Comparison of ENCODE assay signal across 16 cellular contexts in the genomic region with DNA sequence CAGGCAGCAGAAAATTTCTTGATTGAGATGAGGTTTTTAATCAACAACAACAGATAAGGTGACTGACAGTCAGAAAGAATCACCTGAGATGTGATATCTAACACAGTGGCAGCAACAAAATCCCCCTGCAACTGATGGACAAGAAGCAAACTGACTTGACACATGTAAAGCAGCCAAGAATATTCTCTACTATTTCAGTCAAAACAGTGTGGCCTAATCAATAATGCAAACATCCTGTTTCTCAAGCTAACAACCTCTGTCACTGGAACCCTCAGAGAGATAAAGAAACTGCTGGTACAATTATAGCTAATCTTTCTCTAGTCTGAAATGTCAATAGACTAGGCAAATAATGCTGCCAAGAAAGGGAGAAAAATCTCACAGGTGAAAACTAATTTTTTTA. TPM values are rescaled to one million over a fixed set of nuclear protein-coding genes. Genes with fewer than 3 reads are reported as not detected.
DNase-seq lines count a peak whose midpoint lies in the region; ATAC-seq and TF ChIP-seq lines count a peak whose summit lies in the region.
"Had no signal": no experiment of that assay in that cellular context is flagged by ENCODE, and none has a peak within 500 bp of the region (broad histone marks: within the 10 kb centered on the region; RNA-seq: fewer than 3 reads in every experiment).

No MANE protein-coding gene starts in this region.

- no peak for TF ChIP-seq EP300 in ovary (IDR thresholded peaks at IDR 0.05)

- TF ChIP-seq RAD21 in liver (IDR thresholded peaks at IDR 0.05): peak; percentile 5 to 24

- DNase-seq in ovary (no peak), foreskin keratinocyte (no peak), GM10266 (ENCODE audit: extremely low spot score) (no peak)
- DNase-seq: activated CD8-positive, alpha-beta memory T cell treated with anti-CD3 and anti-CD28 coated beads, Interleukin-2, amount 50 U/mL, for 48 hours; amniotic stem cell; islet precursor cell; MG63; NCI-H510A; WERI-Rb-1 had no signal

- peaks cover 2 to 13% (median 11%) of the 10 kb centered on the region in 4 donors for H3K4me1 ChIP-seq in liver (ENCODE audit: control insufficient read depth in 4 of 4, insufficient read depth in 4 of 4, low read length in 3 of 4)
- H3K4me1 ChIP-seq in ovary (ENCODE audit: insufficient read depth): no peaks in the 10 kb centered on the region
- no peaks in the 10 kb centered on the region for H3K4me1 ChIP-seq in foreskin keratinocyte

- no peaks in the 10 kb centered on the region for H3K27me3 ChIP-seq in liver (ENCODE audit: control insufficient read depth in 4 of 4, insufficient read depth in 4 of 4, low read length in 3 of 4)
- H3K27me3 ChIP-seq in ovary: no peaks in the 10 kb centered on the region
- peaks cover 24% of the 10 kb centered on the region for H3K27me3 ChIP-seq in foreskin keratinocyte

- H3K9me3 ChIP-seq in liver (ENCODE audit: control insufficient read depth in 4 of 4, low read length in 3 of 4) (no peaks in the 10 kb centered on the region), ovary (no peaks in the 10 kb centered on the region)
- H3K9me3 ChIP-seq: MG63 had no signal

- TF ChIP-seq POLR2A in ovary (IDR thresholded peaks at IDR 0.05): no peak

- H3K4me3 ChIP-seq in liver (ENCODE audit: low read depth in 1 of 3, low read length in 3 of 3) (no peak overlapping the region), ovary (no peak overlapping the region)
- H3K4me3 ChIP-seq: MG63 had no signal

- intact Hi-C loops in ovary (cut with DNase I): no loop called here

- H3K36me3 ChIP-seq in liver (ENCODE audit: control insufficient read depth in 4 of 4, insufficient read depth in 3 of 4, low read depth in 1 of 4, low read length in 3 of 4) (no peaks in the 10 kb centered on the region), ovary (no peaks in the 10 kb centered on the region)
- H3K36me3 ChIP-seq: MG63, WERI-Rb-1 had no signal

- H3K27ac ChIP-seq in liver (ENCODE audit: low read depth in 1 of 2, low read length in 2 of 2): peak overlapping the region in 1 of 2 donors; percentile 29
- H3K27ac ChIP-seq in ovary: no peak overlapping the region
- H3K27ac ChIP-seq in foreskin keratinocyte: no peak overlapping the region
- H3K27ac ChIP-seq: C4-2B, WERI-Rb-1 had no signal

- no peak overlapping the region for H3K9ac ChIP-seq in liver (ENCODE audit: low read depth in 1 of 2, low read length in 2 of 2)

- ATAC-seq in GM18873 (IDR thresholded peaks at IDR 0.05; ENCODE audit: low FRiP score, unreplicated experiment) (peak; percentile 91), HG02610 (IDR thresholded peaks at IDR 0.05; ENCODE audit: unreplicated experiment) (peak; percentile 67), HG03378 (IDR thresholded peaks at IDR 0.05; ENCODE audit: unreplicated experiment) (peak; percentile 93), foreskin keratinocyte (no peak), HG02571 (IDR thresholded peaks at IDR 0.05; ENCODE audit: unreplicated experiment) (no peak)

- TF ChIP-seq CTCF in liver (IDR thresholded peaks at IDR 0.05; ENCODE audit: low read depth, low read length, missing input control): no peak
- no peak for TF ChIP-seq CTCF in ovary (IDR thresholded peaks at IDR 0.05)
- no peak for TF ChIP-seq CTCF in foreskin keratinocyte (conservative IDR thresholded peaks at IDR 0.05)
- no peak for TF ChIP-seq CTCF in GM10266 (IDR thresholded peaks at IDR 0.05; ENCODE audit: control insufficient read depth, insufficient read depth, low read depth, missing control alignments)

TF ChIP-seq in liver, 16 proteins besides CTCF, POLR2A, EP300 and RAD21:
- TF ChIP-seq YY1 (IDR thresholded peaks at IDR 0.05): no peak
- TF ChIP-seq, protein P1, sequence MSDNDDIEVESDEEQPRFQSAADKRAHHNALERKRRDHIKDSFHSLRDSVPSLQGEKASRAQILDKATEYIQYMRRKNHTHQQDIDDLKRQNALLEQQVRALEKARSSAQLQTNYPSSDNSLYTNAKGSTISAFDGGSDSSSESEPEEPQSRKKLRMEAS (IDR thresholded peaks at IDR 0.05): peak; percentile 26
- TF ChIP-seq, protein P2, sequence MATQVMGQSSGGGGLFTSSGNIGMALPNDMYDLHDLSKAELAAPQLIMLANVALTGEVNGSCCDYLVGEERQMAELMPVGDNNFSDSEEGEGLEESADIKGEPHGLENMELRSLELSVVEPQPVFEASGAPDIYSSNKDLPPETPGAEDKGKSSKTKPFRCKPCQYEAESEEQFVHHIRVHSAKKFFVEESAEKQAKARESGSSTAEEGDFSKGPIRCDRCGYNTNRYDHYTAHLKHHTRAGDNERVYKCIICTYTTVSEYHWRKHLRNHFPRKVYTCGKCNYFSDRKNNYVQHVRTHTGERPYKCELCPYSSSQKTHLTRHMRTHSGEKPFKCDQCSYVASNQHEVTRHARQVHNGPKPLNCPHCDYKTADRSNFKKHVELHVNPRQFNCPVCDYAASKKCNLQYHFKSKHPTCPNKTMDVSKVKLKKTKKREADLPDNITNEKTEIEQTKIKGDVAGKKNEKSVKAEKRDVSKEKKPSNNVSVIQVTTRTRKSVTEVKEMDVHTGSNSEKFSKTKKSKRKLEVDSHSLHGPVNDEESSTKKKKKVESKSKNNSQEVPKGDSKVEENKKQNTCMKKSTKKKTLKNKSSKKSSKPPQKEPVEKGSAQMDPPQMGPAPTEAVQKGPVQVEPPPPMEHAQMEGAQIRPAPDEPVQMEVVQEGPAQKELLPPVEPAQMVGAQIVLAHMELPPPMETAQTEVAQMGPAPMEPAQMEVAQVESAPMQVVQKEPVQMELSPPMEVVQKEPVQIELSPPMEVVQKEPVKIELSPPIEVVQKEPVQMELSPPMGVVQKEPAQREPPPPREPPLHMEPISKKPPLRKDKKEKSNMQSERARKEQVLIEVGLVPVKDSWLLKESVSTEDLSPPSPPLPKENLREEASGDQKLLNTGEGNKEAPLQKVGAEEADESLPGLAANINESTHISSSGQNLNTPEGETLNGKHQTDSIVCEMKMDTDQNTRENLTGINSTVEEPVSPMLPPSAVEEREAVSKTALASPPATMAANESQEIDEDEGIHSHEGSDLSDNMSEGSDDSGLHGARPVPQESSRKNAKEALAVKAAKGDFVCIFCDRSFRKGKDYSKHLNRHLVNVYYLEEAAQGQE (IDR thresholded peaks at IDR 0.05): no peak
- TF ChIP-seq HNF4A (conservative IDR thresholded peaks at IDR 0.05): peak; percentile 38 to 59
- no peak for TF ChIP-seq TAF1 (conservative IDR thresholded peaks at IDR 0.05)
- TF ChIP-seq, protein P3, sequence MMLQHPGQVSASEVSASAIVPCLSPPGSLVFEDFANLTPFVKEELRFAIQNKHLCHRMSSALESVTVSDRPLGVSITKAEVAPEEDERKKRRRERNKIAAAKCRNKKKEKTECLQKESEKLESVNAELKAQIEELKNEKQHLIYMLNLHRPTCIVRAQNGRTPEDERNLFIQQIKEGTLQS (IDR thresholded peaks at IDR 0.05): no peak
- peak; percentile 39 for TF ChIP-seq FOXA2 (IDR thresholded peaks at IDR 0.05)
- TF ChIP-seq JUND (IDR thresholded peaks at IDR 0.05): peak; percentile 36
- peak; percentile 37 for TF ChIP-seq HNF4G (IDR thresholded peaks at IDR 0.05)
- peak; percentile 57 for TF ChIP-seq SP1 (IDR thresholded peaks at IDR 0.05)
- TF ChIP-seq GABPA (IDR thresholded peaks at IDR 0.05 in 1 of 2, conservative IDR thresholded peaks at IDR 0.05 in 1 of 2): peak; percentile 19 to 41
- TF ChIP-seq RXRA (IDR thresholded peaks at IDR 0.05): peak; percentile 36 to 48

RNA-seq across cellular contexts. Expression of a gene that starts 4.6 kb away (rescaled TPM):
- not detected for total RNA-seq in liver
- polyA plus RNA-seq in liver: not detected
- total RNA-seq in ovary: not detected
- not detected for polyA plus RNA-seq in ovary
- not detected in 2 replicates for total RNA-seq in foreskin keratinocyte
- not detected in 2 replicates for polyA plus RNA-seq in foreskin keratinocyte
- total RNA-seq: dermis microvascular lymphatic vessel endothelial cell had no signal

RNA-seq across cellular contexts. Expression of a gene that starts 55.9 kb away (rescaled TPM):
- 10 to 100 TPM; 12.1 to 16.4 TPM for total RNA-seq in liver
- 10 to 100 TPM in 1 of 2 donors, 1 to 10 TPM in 1; 2.7 to 12.8 TPM for polyA plus RNA-seq in liver
- total RNA-seq in ovary: 100 to 1,000 TPM in 1 of 7 donors, 10 to 100 TPM in 6; 37.6 to 158 (median 82.7) TPM
- polyA plus RNA-seq in ovary: 10 to 100 TPM in 1 of 2 donors, 1 to 10 TPM in 1; 8.5 to 13.5 TPM
- 8.9 and 10.3 TPM in 2 replicates for total RNA-seq in foreskin keratinocyte
- 0.71 and 0.74 TPM in 2 replicates for polyA plus RNA-seq in foreskin keratinocyte

Comparison
In these comparisons a context has a peak if more than half of its experiments do, and no peak if none do; other contexts are left out.
1. ATAC-seq: peak in GM18873 (single experiment), HG02610 (single experiment) and HG03378 (single experiment); none in foreskin keratinocyte (single experiment) and HG02571 (single experiment).